22 cellular contexts compared by ENCODE assay signal in the genomic region with DNA sequence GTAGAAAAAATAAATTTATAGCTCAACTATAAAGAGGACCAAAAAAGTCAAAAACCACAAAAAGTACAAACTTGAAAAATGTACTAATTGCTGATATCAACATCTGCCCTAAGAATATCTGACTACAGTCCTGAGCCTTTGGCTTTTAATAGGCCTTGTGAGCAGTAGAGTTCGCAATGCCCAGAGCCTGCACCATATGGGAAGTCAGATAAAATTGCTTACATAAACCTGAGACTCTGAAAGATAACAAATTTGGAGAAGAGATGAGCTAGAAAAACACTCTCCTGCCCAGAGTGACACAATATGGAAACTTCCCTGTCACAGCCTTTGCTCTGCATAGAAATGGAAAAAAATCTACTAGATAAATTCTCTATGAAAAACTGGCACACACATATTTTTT.
"Had no signal": no experiment of that assay in that cellular context is flagged by ENCODE, and none has a peak within 500 bp of the region (broad histone marks: within the 10 kb centered on the region; RNA-seq: fewer than 3 reads in every experiment).

No MANE protein-coding gene starts in this region.

- DNase-seq: KBM-7, MV-4-11, NCI-H1048, NCI-H1105, NCI-H1417, NCI-H1436 treated with DMSO at 0.1 percent for 48 hours, NCI-H1694, NCI-H187 treated with DMSO at 0.1 percent for 48 hours, NCI-H2029 treated with DMSO at 0.1 percent for 48 hours, NCI-H345, NCI-H446 treated with DMSO at 0.1 percent for 48 hours, NCI-H510A treated with DMSO at 0.1 percent for 48 hours, NCI-H69, NCI-H774, PC-9, Peyer's patch, SHP77 treated with DMSO at 0.1 percent for 48 hours, SJCRH30, T-helper 1 cell, T-helper 17 cell had no signal

- ATAC-seq: Right ventricle myocardium inferior, SK-N-SH treated with all-trans-retinoic acid at 6 μM for 48 hours, T-helper 17 cell had no signal
